Comparison of ENCODE assay signal across 1 cellular context in the genomic region with DNA sequence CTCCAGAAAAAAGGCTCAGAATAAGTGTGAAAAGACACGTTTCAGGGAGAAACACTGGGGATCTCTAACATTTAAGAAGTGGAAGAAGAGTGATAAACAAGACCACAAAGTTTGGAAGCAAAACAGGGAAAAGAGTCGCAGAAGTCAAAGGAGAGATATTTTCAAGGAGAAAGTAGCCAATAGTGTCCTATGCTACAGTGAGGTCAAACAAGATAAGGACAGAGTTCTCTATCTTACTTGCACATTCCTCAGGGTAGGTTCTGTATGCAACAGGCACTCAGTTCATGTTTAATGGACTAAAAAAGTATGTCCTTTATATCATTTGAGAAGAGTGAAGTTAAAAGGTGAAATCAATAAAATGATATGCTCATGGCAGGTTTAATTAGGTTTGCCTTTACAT.
TF ChIP-seq lines count a peak whose summit lies in the region.

No MANE protein-coding gene starts in this region.

TF ChIP-seq in IMR-90, 13 proteins besides CTCF, POLR2A, EP300 and RAD21:
- TF ChIP-seq, protein P1, sequence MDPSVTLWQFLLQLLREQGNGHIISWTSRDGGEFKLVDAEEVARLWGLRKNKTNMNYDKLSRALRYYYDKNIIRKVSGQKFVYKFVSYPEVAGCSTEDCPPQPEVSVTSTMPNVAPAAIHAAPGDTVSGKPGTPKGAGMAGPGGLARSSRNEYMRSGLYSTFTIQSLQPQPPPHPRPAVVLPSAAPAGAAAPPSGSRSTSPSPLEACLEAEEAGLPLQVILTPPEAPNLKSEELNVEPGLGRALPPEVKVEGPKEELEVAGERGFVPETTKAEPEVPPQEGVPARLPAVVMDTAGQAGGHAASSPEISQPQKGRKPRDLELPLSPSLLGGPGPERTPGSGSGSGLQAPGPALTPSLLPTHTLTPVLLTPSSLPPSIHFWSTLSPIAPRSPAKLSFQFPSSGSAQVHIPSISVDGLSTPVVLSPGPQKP (IDR thresholded peaks at IDR 0.05; ENCODE audit: borderline replicate concordance, low read depth, low read length), result no peak
- TF ChIP-seq CHD1 (IDR thresholded peaks at IDR 0.05; ENCODE audit: low read depth, low read length) (no peak), MAZ (IDR thresholded peaks at IDR 0.05; ENCODE audit: borderline replicate concordance, low read depth, low read length) (no peak), SMC3 (IDR thresholded peaks at IDR 0.05; ENCODE audit: low read depth, low read length) (no peak), MXI1 (IDR thresholded peaks at IDR 0.05; ENCODE audit: borderline replicate concordance, low read depth, low read length) (no peak), NFE2L2 (IDR thresholded peaks at IDR 0.05; ENCODE audit: low read depth, low read length) (no peak), RCOR1 (IDR thresholded peaks at IDR 0.05; ENCODE audit: insufficient replicate concordance, low read length) (no peak), RFX5 (IDR thresholded peaks at IDR 0.05; ENCODE audit: low read depth, low read length) (no peak), FOS (IDR thresholded peaks at IDR 0.05; ENCODE audit: low read depth, low read length) (no peak)
